In genomic region chr4:55993994-55994657, GRCh38 we compare ENCODE assay signal across 1 cellular context.
A peak's percentile ranks its signal among the peaks of the same experiment; 100 is the strongest.
TF ChIP-seq lines count a peak whose summit lies in the region.

No MANE protein-coding gene starts in this region.

TF ChIP-seq in GM12878, 131 proteins besides CTCF, POLR2A, EP300 and RAD21 (continued from another document and continues in another):
- peak in 1 of 2 experiments; percentile 56; a peak in 1 of 4 replicates for TF ChIP-seq IKZF2 (IDR thresholded peaks at IDR 0.05)
- no peak for TF ChIP-seq KDM1A (IDR thresholded peaks at IDR 0.05; ENCODE audit: borderline replicate concordance)
- no peak for TF ChIP-seq KAT2A (conservative IDR thresholded peaks at IDR 0.05; ENCODE audit: control insufficient read depth, low read depth, low read length)
- TF ChIP-seq IRF4 (IDR thresholded peaks at IDR 0.05; ENCODE audit: low read depth, low read length): peak; percentile 84
- TF ChIP-seq FOXM1 (IDR thresholded peaks at IDR 0.05; ENCODE audit: low read depth, low read length): no peak
- TF ChIP-seq RBBP5 (conservative IDR thresholded peaks at IDR 0.05): no peak
- TF ChIP-seq ZNF207 (IDR thresholded peaks at IDR 0.05; ENCODE audit: borderline replicate concordance): no peak
- peak; percentile 28; the same call in 1 of the 2 replicates for TF ChIP-seq CREB1 (IDR thresholded peaks at IDR 0.05; ENCODE audit: low read depth)
- no peak for TF ChIP-seq MXI1 (IDR thresholded peaks at IDR 0.05; ENCODE audit: low read depth, low read length)
- TF ChIP-seq ESRRA (IDR thresholded peaks at IDR 0.05; ENCODE audit: low read length): no peak
- TF ChIP-seq YBX1 (IDR thresholded peaks at IDR 0.05): no peak
- no peak for TF ChIP-seq TBL1XR1 (IDR thresholded peaks at IDR 0.05; ENCODE audit: low read depth, low read length)
- no peak for TF ChIP-seq TAF1 (IDR thresholded peaks at IDR 0.05; ENCODE audit: borderline replicate concordance, low read depth, low read length)
- peak in 1 of 2 experiments; percentile 96; a peak in 2 of 4 replicates for TF ChIP-seq ETV6 (conservative IDR thresholded peaks at IDR 0.05 in 1 of 2, IDR thresholded peaks at IDR 0.05 in 1 of 2; ENCODE audit: borderline replicate concordance in 1 of 2, low read depth in 1 of 2)
- TF ChIP-seq CEBPZ (IDR thresholded peaks at IDR 0.05; ENCODE audit: low read depth, low read length): no peak
- TF ChIP-seq ATF3 (IDR thresholded peaks at IDR 0.05; ENCODE audit: borderline replicate concordance, extremely low read depth, low read depth, low read length): no peak
- no peak for TF ChIP-seq NR2C2 (IDR thresholded peaks at IDR 0.05; ENCODE audit: borderline replicate concordance, control insufficient read depth, insufficient read length, low read depth)
- no peak for TF ChIP-seq SREBF2 (IDR thresholded peaks at IDR 0.05; ENCODE audit: low read length)
- TF ChIP-seq REST (IDR thresholded peaks at IDR 0.05; ENCODE audit: low read depth, low read length): no peak
- peak; percentile 31; the same call in 1 of the 2 replicates for TF ChIP-seq CREM (IDR thresholded peaks at IDR 0.05; ENCODE audit: low read depth)
- no peak for TF ChIP-seq CUX1 (IDR thresholded peaks at IDR 0.05; ENCODE audit: insufficient replicate concordance, low read depth, low read length)
- no peak for TF ChIP-seq ZNF274 (IDR thresholded peaks at IDR 0.05; ENCODE audit: insufficient read depth, insufficient read length)
- TF ChIP-seq ZNF384 (IDR thresholded peaks at IDR 0.05; ENCODE audit: borderline replicate concordance, low read depth, low read length): no peak
- TF ChIP-seq ATF2 (IDR thresholded peaks at IDR 0.05; ENCODE audit: low read length): no peak
- no peak for TF ChIP-seq E4F1 (IDR thresholded peaks at IDR 0.05; ENCODE audit: borderline replicate concordance, partially characterized antibody)
- no peak for TF ChIP-seq ZBED1 (IDR thresholded peaks at IDR 0.05; ENCODE audit: borderline replicate concordance)
- TF ChIP-seq SIN3A (IDR thresholded peaks at IDR 0.05; ENCODE audit: low read depth, low read length): no peak
- no peak for TF ChIP-seq SP1 (IDR thresholded peaks at IDR 0.05; ENCODE audit: low read depth, low read length)
- TF ChIP-seq HSF1 (IDR thresholded peaks at IDR 0.05; ENCODE audit: low read depth, low read length): no peak
- no peak for TF ChIP-seq ZNF217 (IDR thresholded peaks at IDR 0.05)
- TF ChIP-seq CBX3 (IDR thresholded peaks at IDR 0.05; ENCODE audit: borderline replicate concordance, low read depth): no peak
- no peak for TF ChIP-seq ASH2L (IDR thresholded peaks at IDR 0.05; ENCODE audit: borderline replicate concordance, low read depth)
- TF ChIP-seq RAD51 (IDR thresholded peaks at IDR 0.05): no peak
- TF ChIP-seq STAT1 (conservative IDR thresholded peaks at IDR 0.05): no peak
- no peak for TF ChIP-seq ZNF24 (IDR thresholded peaks at IDR 0.05)
- TF ChIP-seq NR2C1 (IDR thresholded peaks at IDR 0.05): no peak
- no peak for TF ChIP-seq HCFC1 (IDR thresholded peaks at IDR 0.05; ENCODE audit: low read length)
- TF ChIP-seq SMAD5 (IDR thresholded peaks at IDR 0.05; ENCODE audit: low read depth): no peak
- TF ChIP-seq MAX (IDR thresholded peaks at IDR 0.05; ENCODE audit: low read depth, low read length): no peak
- no peak for TF ChIP-seq BCLAF1 (IDR thresholded peaks at IDR 0.05)
- no peak for TF ChIP-seq CEBPB (IDR thresholded peaks at IDR 0.05; ENCODE audit: borderline replicate concordance in 1 of 2, low read depth in 2 of 2, low read length in 2 of 2)
